In the genomic region with DNA sequence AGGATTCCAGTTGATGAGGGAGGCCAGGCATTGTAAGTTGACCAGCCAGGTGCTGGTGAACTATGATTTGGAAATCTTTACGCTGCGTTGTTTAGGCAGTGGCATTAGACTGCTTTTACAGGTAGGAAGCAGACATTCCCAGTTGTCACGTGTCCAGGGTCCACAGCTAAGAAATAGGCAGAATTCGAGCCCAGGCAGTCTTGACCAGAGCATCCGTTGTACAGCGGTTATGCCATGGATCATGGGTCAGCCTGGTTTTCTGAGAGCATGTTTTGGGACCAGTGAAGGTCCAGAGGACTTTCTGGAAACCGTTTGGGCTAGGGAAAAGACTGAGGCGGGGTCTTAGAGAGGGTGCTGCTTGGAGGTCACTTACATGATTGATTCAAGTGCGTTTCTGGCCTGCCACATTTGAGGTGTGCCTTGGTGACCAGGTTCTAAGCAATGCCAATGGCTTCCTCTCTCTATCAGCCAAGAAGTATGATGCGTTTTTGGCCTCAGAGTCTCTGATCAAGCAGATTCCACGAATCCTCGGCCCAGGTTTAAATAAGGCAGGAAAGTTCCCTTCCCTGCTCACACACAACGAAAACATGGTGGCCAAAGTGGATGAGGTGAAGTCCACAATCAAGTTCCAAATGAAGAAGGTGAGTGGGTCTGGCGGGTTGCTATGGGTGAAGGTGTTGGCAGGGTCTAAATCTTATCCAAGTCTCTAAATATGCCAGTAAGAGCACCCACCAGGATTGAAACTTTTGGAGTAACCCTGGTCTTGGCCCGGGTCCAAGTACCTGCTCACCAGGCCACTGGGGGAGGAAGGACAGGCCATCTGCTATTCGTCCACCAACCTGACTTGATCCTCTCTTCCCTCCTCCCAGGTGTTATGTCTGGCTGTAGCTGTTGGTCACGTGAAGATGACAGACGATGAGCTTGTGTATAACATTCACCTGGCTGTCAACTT, we compare ENCODE assay signal across 1 cellular context.
TF ChIP-seq lines count a peak whose summit lies in the region.

No MANE protein-coding gene starts in this region.

TF ChIP-seq in K562, 482 proteins besides CTCF, POLR2A, EP300 and RAD21 (continued from another document):
- TF ChIP-seq ARID4B (CRISPR knock-in tag; IDR thresholded peaks at IDR 0.05) (peak; percentile 77; the same call in 1 of the 2 replicates), CHD1 (IDR thresholded peaks at IDR 0.05; ENCODE audit: low read length) (peak; percentile 2), ZNF263 (CRISPR knock-in tag; IDR thresholded peaks at IDR 0.05; ENCODE audit: borderline replicate concordance) (peak; percentile 62; the same call in 1 of the 2 replicates), RAD51 (IDR thresholded peaks at IDR 0.05; ENCODE audit: borderline replicate concordance, low read depth) (peak; percentile 63), ERF (CRISPR knock-in tag; IDR thresholded peaks at IDR 0.05) (0 out of 2 replicates have a peak, but pooled peaks have one; percentile 11), TEAD1 (CRISPR knock-in tag; IDR thresholded peaks at IDR 0.05) (peak in 1 of 2 experiments; percentile 72; a peak in 1 of 4 replicates), SNRNP70 (optimal IDR thresholded peaks at IDR 0.05; ENCODE audit: low read depth, low read length) (peak; percentile 58), HDAC1 (IDR thresholded peaks at IDR 0.05) (0 out of 4 replicates have a peak, but pooled peaks of 1 of the 2 experiments have one; percentile 38), NR2C2 (CRISPR knock-in tag; IDR thresholded peaks at IDR 0.05) (no peak), NR2C2 (tag; IDR thresholded peaks at IDR 0.05) (no peak), ZBTB11 (CRISPR knock-in tag; IDR thresholded peaks at IDR 0.05) (0 out of 6 replicates have a peak, but pooled peaks of 1 of the 3 experiments have one; percentile 1), JUND (IDR thresholded peaks at IDR 0.05; ENCODE audit: borderline replicate concordance, low read depth, low read length) (0 out of 2 replicates have a peak, but pooled peaks have one; percentile 11), JUND (tag; IDR thresholded peaks at IDR 0.05; ENCODE audit: borderline replicate concordance, low read depth, low read length) (no peak), POLR2H (tag; IDR thresholded peaks at IDR 0.05; ENCODE audit: low read depth) (0 out of 2 replicates have a peak, but pooled peaks have one; percentile 15)
- TF ChIP-seq, protein P1, sequence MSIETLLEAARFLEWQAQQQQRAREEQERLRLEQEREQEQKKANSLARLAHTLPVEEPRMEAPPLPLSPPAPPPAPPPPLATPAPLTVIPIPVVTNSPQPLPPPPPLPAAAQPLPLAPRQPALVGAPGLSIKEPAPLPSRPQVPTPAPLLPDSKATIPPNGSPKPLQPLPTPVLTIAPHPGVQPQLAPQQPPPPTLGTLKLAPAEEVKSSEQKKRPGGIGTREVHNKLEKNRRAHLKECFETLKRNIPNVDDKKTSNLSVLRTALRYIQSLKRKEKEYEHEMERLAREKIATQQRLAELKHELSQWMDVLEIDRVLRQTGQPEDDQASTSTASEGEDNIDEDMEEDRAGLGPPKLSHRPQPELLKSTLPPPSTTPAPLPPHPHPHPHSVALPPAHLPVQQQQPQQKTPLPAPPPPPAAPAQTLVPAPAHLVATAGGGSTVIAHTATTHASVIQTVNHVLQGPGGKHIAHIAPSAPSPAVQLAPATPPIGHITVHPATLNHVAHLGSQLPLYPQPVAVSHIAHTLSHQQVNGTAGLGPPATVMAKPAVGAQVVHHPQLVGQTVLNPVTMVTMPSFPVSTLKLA (conservative IDR thresholded peaks at IDR 0.05), result peak in 1 of 2 experiments; percentile 55; a peak in 2 of 4 replicates
- TF ChIP-seq, protein P2, sequence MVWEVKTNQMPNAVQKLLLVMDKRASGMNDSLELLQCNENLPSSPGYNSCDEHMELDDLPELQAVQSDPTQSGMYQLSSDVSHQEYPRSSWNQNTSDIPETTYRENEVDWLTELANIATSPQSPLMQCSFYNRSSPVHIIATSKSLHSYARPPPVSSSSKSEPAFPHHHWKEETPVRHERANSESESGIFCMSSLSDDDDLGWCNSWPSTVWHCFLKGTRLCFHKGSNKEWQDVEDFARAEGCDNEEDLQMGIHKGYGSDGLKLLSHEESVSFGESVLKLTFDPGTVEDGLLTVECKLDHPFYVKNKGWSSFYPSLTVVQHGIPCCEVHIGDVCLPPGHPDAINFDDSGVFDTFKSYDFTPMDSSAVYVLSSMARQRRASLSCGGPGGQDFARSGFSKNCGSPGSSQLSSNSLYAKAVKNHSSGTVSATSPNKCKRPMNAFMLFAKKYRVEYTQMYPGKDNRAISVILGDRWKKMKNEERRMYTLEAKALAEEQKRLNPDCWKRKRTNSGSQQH (CRISPR knock-in tag; IDR thresholded peaks at IDR 0.05), result 0 out of 2 replicates have a peak, but pooled peaks have one; percentile 5
